Comparison of ENCODE assay signal across 1 cellular context in the genomic region with DNA sequence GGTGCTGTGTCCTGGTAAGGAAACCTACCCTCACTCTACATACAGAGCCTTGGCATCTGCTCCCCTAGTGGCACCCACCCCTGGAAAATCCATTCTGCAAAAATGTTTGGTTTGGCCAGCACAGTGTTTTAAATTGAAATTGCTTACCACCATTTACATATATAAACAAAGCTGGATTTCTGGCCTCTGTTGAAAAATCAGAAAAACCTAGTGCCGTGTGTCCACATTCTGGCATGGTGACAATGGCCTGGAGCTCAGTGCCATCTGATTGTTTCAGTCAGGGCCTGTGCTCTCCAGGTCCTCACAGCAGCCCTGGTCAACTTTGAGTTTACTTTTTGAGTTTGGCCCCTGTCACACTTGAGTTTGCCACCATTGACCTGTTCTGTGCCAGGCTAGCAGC.
TF ChIP-seq lines count a peak whose summit lies in the region.

No MANE protein-coding gene starts in this region.

TF ChIP-seq in liver, 16 proteins besides CTCF, POLR2A, EP300 and RAD21 (continued from another document):
- TF ChIP-seq, protein P1, sequence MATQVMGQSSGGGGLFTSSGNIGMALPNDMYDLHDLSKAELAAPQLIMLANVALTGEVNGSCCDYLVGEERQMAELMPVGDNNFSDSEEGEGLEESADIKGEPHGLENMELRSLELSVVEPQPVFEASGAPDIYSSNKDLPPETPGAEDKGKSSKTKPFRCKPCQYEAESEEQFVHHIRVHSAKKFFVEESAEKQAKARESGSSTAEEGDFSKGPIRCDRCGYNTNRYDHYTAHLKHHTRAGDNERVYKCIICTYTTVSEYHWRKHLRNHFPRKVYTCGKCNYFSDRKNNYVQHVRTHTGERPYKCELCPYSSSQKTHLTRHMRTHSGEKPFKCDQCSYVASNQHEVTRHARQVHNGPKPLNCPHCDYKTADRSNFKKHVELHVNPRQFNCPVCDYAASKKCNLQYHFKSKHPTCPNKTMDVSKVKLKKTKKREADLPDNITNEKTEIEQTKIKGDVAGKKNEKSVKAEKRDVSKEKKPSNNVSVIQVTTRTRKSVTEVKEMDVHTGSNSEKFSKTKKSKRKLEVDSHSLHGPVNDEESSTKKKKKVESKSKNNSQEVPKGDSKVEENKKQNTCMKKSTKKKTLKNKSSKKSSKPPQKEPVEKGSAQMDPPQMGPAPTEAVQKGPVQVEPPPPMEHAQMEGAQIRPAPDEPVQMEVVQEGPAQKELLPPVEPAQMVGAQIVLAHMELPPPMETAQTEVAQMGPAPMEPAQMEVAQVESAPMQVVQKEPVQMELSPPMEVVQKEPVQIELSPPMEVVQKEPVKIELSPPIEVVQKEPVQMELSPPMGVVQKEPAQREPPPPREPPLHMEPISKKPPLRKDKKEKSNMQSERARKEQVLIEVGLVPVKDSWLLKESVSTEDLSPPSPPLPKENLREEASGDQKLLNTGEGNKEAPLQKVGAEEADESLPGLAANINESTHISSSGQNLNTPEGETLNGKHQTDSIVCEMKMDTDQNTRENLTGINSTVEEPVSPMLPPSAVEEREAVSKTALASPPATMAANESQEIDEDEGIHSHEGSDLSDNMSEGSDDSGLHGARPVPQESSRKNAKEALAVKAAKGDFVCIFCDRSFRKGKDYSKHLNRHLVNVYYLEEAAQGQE (IDR thresholded peaks at IDR 0.05), result peak; percentile 25
- TF ChIP-seq, protein P2, sequence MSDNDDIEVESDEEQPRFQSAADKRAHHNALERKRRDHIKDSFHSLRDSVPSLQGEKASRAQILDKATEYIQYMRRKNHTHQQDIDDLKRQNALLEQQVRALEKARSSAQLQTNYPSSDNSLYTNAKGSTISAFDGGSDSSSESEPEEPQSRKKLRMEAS (IDR thresholded peaks at IDR 0.05), result no peak
- TF ChIP-seq JUND (IDR thresholded peaks at IDR 0.05), result peak in 1 of 2 donors; percentile 14
- TF ChIP-seq FOXA2 (IDR thresholded peaks at IDR 0.05), result peak; percentile 28
- no peak for TF ChIP-seq ZBTB33 (IDR thresholded peaks at IDR 0.05)
- TF ChIP-seq, protein P3, sequence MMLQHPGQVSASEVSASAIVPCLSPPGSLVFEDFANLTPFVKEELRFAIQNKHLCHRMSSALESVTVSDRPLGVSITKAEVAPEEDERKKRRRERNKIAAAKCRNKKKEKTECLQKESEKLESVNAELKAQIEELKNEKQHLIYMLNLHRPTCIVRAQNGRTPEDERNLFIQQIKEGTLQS (IDR thresholded peaks at IDR 0.05), result no peak
TF ChIP-seq in liver: peak in this region for 7.
